Comparison of ENCODE assay signal across 20 cellular contexts in genomic region chr2:120932472-120932871, GRCh38.
DNase-seq lines count a peak whose midpoint lies in the region; ATAC-seq and TF ChIP-seq lines count a peak whose summit lies in the region.
"Had no signal": no experiment of that assay in that cellular context is flagged by ENCODE, and none has a peak within 500 bp of the region (broad histone marks: within the 10 kb centered on the region; RNA-seq: fewer than 3 reads in every experiment).

No MANE protein-coding gene starts in this region.

- CTCF ChIA-PET in RWPE1 (lab: Yijun Ruan, JAX): no interaction called here

- peak overlapping the region; percentile 95 for H3K27ac ChIP-seq in RWPE1
- peak overlapping the region; percentile 77 for H3K27ac ChIP-seq in osteoblast (ENCODE audit: low read depth, low read length)

- peaks cover 11% of the 10 kb centered on the region for H3K36me3 ChIP-seq in osteoblast (ENCODE audit: insufficient read depth, low read length)

- H3K4me1 Mint-ChIP-seq in type B pancreatic cell (ENCODE audit: unreplicated experiment): peaks cover 43% of the 10 kb centered on the region
- H3K4me1 Mint-ChIP-seq in T-helper 2 cell treated with Interferon-gamma antibody and Interleukin-4, amounts not matched to agents 5 μg/mL and 100 μg/mL, for 36 hours (ENCODE audit: low read depth): no peaks in the 10 kb centered on the region
- H3K4me1 Mint-ChIP-seq: CD8-positive, alpha-beta memory T cell had no signal

- H3K4me3 ChIP-seq in fibroblast of the aortic adventitia (ENCODE audit: low read depth, low read length): no peak overlapping the region
- no peak overlapping the region for H3K4me3 ChIP-seq in osteoblast (ENCODE audit: insufficient read depth, low read length)
- H3K4me3 ChIP-seq: K562 had no signal

- POLR2A ChIA-PET in RWPE1 (lab: Yijun Ruan, JAX; ENCODE audit: low non-redundant PET): no interaction called here

- peak overlapping the region; percentile 27 for H3K27ac Mint-ChIP-seq in type B pancreatic cell
- no peak overlapping the region for H3K27ac Mint-ChIP-seq in T-helper 2 cell treated with Interferon-gamma antibody and Interleukin-4, amounts not matched to agents 5 μg/mL and 100 μg/mL, for 36 hours
- H3K27ac Mint-ChIP-seq: CD8-positive, alpha-beta memory T cell had no signal

- H3K79me2 ChIP-seq in osteoblast (ENCODE audit: insufficient read depth, low read length): peaks cover 39% of the 10 kb centered on the region

- peaks cover 5% of the 10 kb centered on the region for H4K20me1 ChIP-seq in osteoblast (ENCODE audit: insufficient read depth, low read length)

- ATAC-seq in HG02973 (IDR thresholded peaks at IDR 0.05; ENCODE audit: unreplicated experiment) (no peak), HG03457 (IDR thresholded peaks at IDR 0.05; ENCODE audit: unreplicated experiment) (no peak)
- ATAC-seq: K562, SK-N-SH treated with all-trans-retinoic acid at 6 μM for 48 hours had no signal

- no peak for TF ChIP-seq CTCF in RWPE1 (conservative IDR thresholded peaks at IDR 0.05; ENCODE audit: low read depth)
- TF ChIP-seq CTCF in fibroblast of the aortic adventitia (IDR thresholded peaks at IDR 0.05; ENCODE audit: insufficient read depth, low read length): no peak
- TF ChIP-seq CTCF in osteoblast (IDR thresholded peaks at IDR 0.05; ENCODE audit: extremely low read depth, low read depth, low read length): no peak
- no peak for TF ChIP-seq CTCF in type B pancreatic cell (conservative IDR thresholded peaks at IDR 0.05)

- no peak overlapping the region for H2AFZ ChIP-seq in osteoblast (ENCODE audit: low read length)

- H3K36me3 Mint-ChIP-seq in type B pancreatic cell: peaks cover 29% of the 10 kb centered on the region
- H3K36me3 Mint-ChIP-seq in T-helper 2 cell treated with Interferon-gamma antibody and Interleukin-4, amounts not matched to agents 5 μg/mL and 100 μg/mL, for 36 hours (ENCODE audit: low read depth): no peaks in the 10 kb centered on the region
- H3K36me3 Mint-ChIP-seq: CD8-positive, alpha-beta memory T cell had no signal

- H3K4me3 Mint-ChIP-seq in type B pancreatic cell: peak overlapping the region; percentile 29
- no peak overlapping the region for H3K4me3 Mint-ChIP-seq in T-helper 2 cell treated with Interferon-gamma antibody and Interleukin-4, amounts not matched to agents 5 μg/mL and 100 μg/mL, for 36 hours
- H3K4me3 Mint-ChIP-seq: CD8-positive, alpha-beta memory T cell had no signal

- H3K27me3 Mint-ChIP-seq in type B pancreatic cell: peaks cover 22% of the 10 kb centered on the region
- no peaks in the 10 kb centered on the region for H3K27me3 Mint-ChIP-seq in T-helper 2 cell treated with Interferon-gamma antibody and Interleukin-4, amounts not matched to agents 5 μg/mL and 100 μg/mL, for 36 hours (ENCODE audit: low read depth)

- peaks cover 77% of the 10 kb centered on the region for H3K4me1 ChIP-seq in osteoblast (ENCODE audit: insufficient read depth, low read length)

- H3K9me3 ChIP-seq in osteoblast (ENCODE audit: low read depth, low read length): no peaks in the 10 kb centered on the region

- H3K9me3 Mint-ChIP-seq in type B pancreatic cell: no peaks in the 10 kb centered on the region
- H3K9me3 Mint-ChIP-seq in T-helper 2 cell treated with Interferon-gamma antibody and Interleukin-4, amounts not matched to agents 5 μg/mL and 100 μg/mL, for 36 hours: no peaks in the 10 kb centered on the region

- H3K4me2 ChIP-seq in osteoblast (ENCODE audit: insufficient read depth, low read length): no peak overlapping the region

- H3K27me3 ChIP-seq in osteoblast (ENCODE audit: insufficient read depth, low read length): no peaks in the 10 kb centered on the region

- DNase-seq in RWPE1 (ENCODE audit: low spot score) (no peak), fibroblast of the aortic adventitia (ENCODE audit: low read depth) (peak; percentile 31), osteoblast (ENCODE audit: insufficient read length, low spot score, missing footprints) (peak; percentile 74), type B pancreatic cell (ENCODE audit: extremely low spot score, unreplicated experiment) (no peak)
- no peak for DNase-seq in T-helper 2 cell treated with Interferon-gamma antibody and Interleukin-4, amounts not matched to agents 5 μg/mL and 100 μg/mL, for 36 hours (ENCODE audit: low spot score)
- DNase-seq: ACHN; C1 segment of cervical spinal cord; CD8-positive, alpha-beta memory T cell; DMS79 treated with DMSO at 0.1 percent for 48 hours; H7; NCI-H1105 treated with DMSO at 0.1 percent for 48 hours; NCI-H1694; NCI-H2107; NCI-H510A; NCI-H748 treated with DMSO at 0.1 percent for 48 hours; SHP77 treated with DMSO at 0.1 percent for 48 hours had no signal

Comparison
In these comparisons a context has a peak if more than half of its experiments do, and no peak if none do; other contexts are left out.
1. DNase-seq: peak in fibroblast of the aortic adventitia (single experiment) and osteoblast (single experiment); none in RWPE1 (single experiment), type B pancreatic cell (single experiment) and T-helper 2 cell treated with Interferon-gamma antibody and Interleukin-4, amounts not matched to agents 5 μg/mL and 100 μg/mL, for 36 hours (single experiment).